In the genomic region with DNA sequence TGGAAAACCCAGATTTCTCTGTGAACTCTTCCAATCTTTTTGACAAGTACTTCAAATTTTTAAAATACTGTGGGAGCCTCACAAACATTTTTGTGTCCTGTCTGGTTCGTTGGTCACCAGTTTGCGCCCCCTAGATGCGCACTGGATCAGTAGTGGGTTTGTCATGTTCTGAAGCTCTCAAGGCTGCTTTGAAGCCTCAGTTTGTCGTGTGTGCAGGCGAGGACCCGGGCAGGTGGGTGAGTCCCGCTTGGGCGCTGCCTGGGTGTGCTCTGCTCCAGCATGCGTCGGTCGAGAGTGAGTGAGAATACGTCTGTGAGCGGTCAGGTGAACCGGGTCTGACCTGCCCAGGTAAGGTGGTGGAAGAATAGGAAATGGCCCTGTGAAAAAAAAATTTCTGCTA, we compare ENCODE assay signal across 17 cellular contexts. TPM values are rescaled to one million over a fixed set of nuclear protein-coding genes. Genes with fewer than 3 reads are reported as not detected.
DNase-seq lines count a peak whose midpoint lies in the region; ATAC-seq, FAIRE-seq and TF ChIP-seq lines count a peak whose summit lies in the region.
"Had no signal": no experiment of that assay in that cellular context is flagged by ENCODE, and none has a peak within 500 bp of the region (broad histone marks: within the 10 kb centered on the region; RNA-seq: fewer than 3 reads in every experiment).

No MANE protein-coding gene starts in this region.

- H3K27ac ChIP-seq in PC-9 = no peak overlapping the region
- H3K27ac ChIP-seq in vagina = no peak overlapping the region
- H3K27ac ChIP-seq: brain microvascular endothelial cell, parathyroid adenoma had no signal

- peaks cover 11% of the 10 kb centered on the region for H3K4me1 Mint-ChIP-seq in glutamatergic neuron (ENCODE audit: low read depth, unreplicated experiment)
- peaks cover 26% of the 10 kb centered on the region for H3K4me1 Mint-ChIP-seq in stimulated activated memory B cell treated with anti-CD40 and anti-IgM and Interleukin-4, amounts not matched to agents 10 μg/mL and 1 μg/mL and 100 μg/mL, for 72 hours

- H2AFZ ChIP-seq in PC-9 = no peak overlapping the region

- no peak overlapping the region for H3K4me3 ChIP-seq in PC-9
- no peak overlapping the region for H3K4me3 ChIP-seq in vagina

- no peak for TF ChIP-seq POLR2A in vagina (IDR thresholded peaks at IDR 0.05)

- H3K9me2 ChIP-seq in PC-9 (ENCODE audit: insufficient read depth) = no peaks in the 10 kb centered on the region

- peaks cover 25% of the 10 kb centered on the region for H3K27me3 Mint-ChIP-seq in glutamatergic neuron (ENCODE audit: unreplicated experiment)
- H3K27me3 Mint-ChIP-seq in stimulated activated memory B cell treated with anti-CD40 and anti-IgM and Interleukin-4, amounts not matched to agents 10 μg/mL and 1 μg/mL and 100 μg/mL, for 72 hours = peaks cover 57% of the 10 kb centered on the region

- H3K27ac Mint-ChIP-seq in glutamatergic neuron (ENCODE audit: unreplicated experiment) = no peak overlapping the region
- H3K27ac Mint-ChIP-seq in stimulated activated memory B cell treated with anti-CD40 and anti-IgM and Interleukin-4, amounts not matched to agents 10 μg/mL and 1 μg/mL and 100 μg/mL, for 72 hours = no peak overlapping the region
- H3K27ac Mint-ChIP-seq: activated T-helper 1 cell treated with anti-CD3 and anti-CD28 coated beads, Interleukin-12 subunit alpha, Interleukin-12 subunit beta, Interleukin-2, Interleukin-4 antibody, amounts not matched to agents 30 ng/mL and 10 ng/mL and 1 ng/mL, durations not matched to agents 14 hours and 24 hours and 36 hours had no signal

- TF ChIP-seq CTCF in glutamatergic neuron (IDR thresholded peaks at IDR 0.05; ENCODE audit: partially characterized antibody, unreplicated experiment) (no peak), PC-9 (conservative IDR thresholded peaks at IDR 0.05) (no peak), vagina (IDR thresholded peaks at IDR 0.05) (no peak)

- H3K36me3 ChIP-seq in PC-9 (ENCODE audit: low read depth) (no peaks in the 10 kb centered on the region), vagina (no peaks in the 10 kb centered on the region)
- H3K36me3 ChIP-seq: brain microvascular endothelial cell had no signal

- no peak overlapping the region for H3K4me2 ChIP-seq in PC-9

- POLR2A ChIA-PET in PC-9 (lab: Charles Lee; ENCODE audit: unreplicated experiment) = no interaction called here

- H3K27me3 ChIP-seq in PC-9 (ENCODE audit: insufficient read depth, low read depth) = peaks cover 52% of the 10 kb centered on the region
- H3K27me3 ChIP-seq in vagina = no peaks in the 10 kb centered on the region

- H3K9me3 Mint-ChIP-seq in glutamatergic neuron (ENCODE audit: unreplicated experiment) = peaks cover 3% of the 10 kb centered on the region
- no peaks in the 10 kb centered on the region for H3K9me3 Mint-ChIP-seq in stimulated activated memory B cell treated with anti-CD40 and anti-IgM and Interleukin-4, amounts not matched to agents 10 μg/mL and 1 μg/mL and 100 μg/mL, for 72 hours
- H3K9me3 Mint-ChIP-seq: activated T-helper 1 cell treated with anti-CD3 and anti-CD28 coated beads, Interleukin-12 subunit alpha, Interleukin-12 subunit beta, Interleukin-2, Interleukin-4 antibody, amounts not matched to agents 30 ng/mL and 10 ng/mL and 1 ng/mL, durations not matched to agents 14 hours and 24 hours and 36 hours had no signal

- no peak for FAIRE-seq in RCC 7860 (lab: Jason Lieb, UNC)
- FAIRE-seq: urothelium cell line had no signal

- intact Hi-C loops in PC-9 (cut with micrococcal nuclease; ENCODE audit: unreplicated experiment) (no loop called here), vagina (cut with DNase I) (loop anchor here (5.0 kb wide), 1 partner anchor 593 kb away; no protein-coding TSS in a partner anchor)

- H3K4me1 ChIP-seq in PC-9 (replicated peaks; ENCODE audit: insufficient read depth) (no peaks in the 10 kb centered on the region), vagina (peaks cover 5% of the 10 kb centered on the region)
- H3K4me1 ChIP-seq: parathyroid adenoma had no signal

- H3K9me3 ChIP-seq in PC-9 (ENCODE audit: insufficient read depth, low read depth) (no peaks in the 10 kb centered on the region), vagina (no peaks in the 10 kb centered on the region)

- H3K36me3 Mint-ChIP-seq in glutamatergic neuron (ENCODE audit: unreplicated experiment) = no peaks in the 10 kb centered on the region
- H3K36me3 Mint-ChIP-seq in stimulated activated memory B cell treated with anti-CD40 and anti-IgM and Interleukin-4, amounts not matched to agents 10 μg/mL and 1 μg/mL and 100 μg/mL, for 72 hours = no peaks in the 10 kb centered on the region

- peak overlapping the region; percentile 98 for H3K4me3 Mint-ChIP-seq in glutamatergic neuron (ENCODE audit: unreplicated experiment)
- peak overlapping the region; percentile 46 for H3K4me3 Mint-ChIP-seq in stimulated activated memory B cell treated with anti-CD40 and anti-IgM and Interleukin-4, amounts not matched to agents 10 μg/mL and 1 μg/mL and 100 μg/mL, for 72 hours
- H3K4me3 Mint-ChIP-seq: activated T-helper 1 cell treated with anti-CD3 and anti-CD28 coated beads, Interleukin-12 subunit alpha, Interleukin-12 subunit beta, Interleukin-2, Interleukin-4 antibody, amounts not matched to agents 30 ng/mL and 10 ng/mL and 1 ng/mL, durations not matched to agents 14 hours and 24 hours and 36 hours had no signal

- DNase-seq in NCI-H82 (lab: John Stamatoyannopoulos, UW) (peak; percentile 61), NCI-H82 treated with DMSO at 0.1 percent for 48 hours (lab: John Stamatoyannopoulos, UW; ENCODE audit: unreplicated experiment) (no peak), NCI-H526 treated with DMSO at 0.1 percent for 48 hours (lab: John Stamatoyannopoulos, UW) (peak; percentile 17), glutamatergic neuron (no peak), RCC 7860 (ENCODE audit: low spot score) (no peak), PC-9 (no peak), vagina (ENCODE audit: extremely low spot score in 2 of 2) (no peak)
- DNase-seq: activated CD4-positive, alpha-beta T cell treated with anti-CD3 and anti-CD28 coated beads for 4 hours; brain microvascular endothelial cell; DND-41; left ventricle myocardium superior; stimulated activated CD8-positive, alpha-beta memory T cell treated with anti-CD3 and anti-CD28 coated beads, Interleukin-4, amount 100 ng/mL, for 48 hours; SW 1271 had no signal

- no peak for ATAC-seq in stimulated activated memory B cell treated with anti-CD40 and anti-IgM and Interleukin-4, amounts not matched to agents 10 μg/mL and 1 μg/mL and 100 μg/mL, for 72 hours
- ATAC-seq: left ventricle myocardium superior had no signal

- no peaks in the 10 kb centered on the region for H3F3A ChIP-seq in PC-9 (ENCODE audit: insufficient read depth, low read depth)

- BruUV-seq in PC-9 (replicated peaks; lab: Mats Ljungman, UMichigan) = no TSS peak

- H4K20me1 ChIP-seq in PC-9 (ENCODE audit: insufficient read depth) = no peaks in the 10 kb centered on the region

- CTCF ChIA-PET in PC-9 (lab: Charles Lee) = no interaction called here

- no peaks in the 10 kb centered on the region for H3K79me2 ChIP-seq in PC-9 (ENCODE audit: low read depth)
- H3K79me2 ChIP-seq: parathyroid adenoma had no signal

RNA-seq across cellular contexts. Expression of a gene that starts 17.3 kb away (rescaled TPM):
- total RNA-seq in glutamatergic neuron (ENCODE audit: unreplicated experiment) = 15.4 TPM
- total RNA-seq in PC-9 (2021) = 6.7 and 7.8 TPM in 2 replicates
- 18.4 TPM for total RNA-seq in vagina

RNA-seq across cellular contexts. Expression of a gene that starts 34.9 kb away (rescaled TPM):
- total RNA-seq in glutamatergic neuron (ENCODE audit: unreplicated experiment) (1.1 TPM), PC-9 (2021) (2.5 and 5.2 TPM in 2 replicates), vagina (15.7 TPM)

RNA-seq across cellular contexts. Expression of a gene that starts 57.4 kb away (rescaled TPM):
- total RNA-seq in glutamatergic neuron (ENCODE audit: unreplicated experiment) (8.8 TPM), PC-9 (2021) (2.9 and 3.7 TPM in 2 replicates), vagina (5.6 TPM)

Comparison
In these comparisons a context has a peak if more than half of its experiments do, and no peak if none do; other contexts are left out.
1. DNase-seq: peak in NCI-H82 (single experiment) and NCI-H526 treated with DMSO at 0.1 percent for 48 hours (single experiment); none in NCI-H82 treated with DMSO at 0.1 percent for 48 hours (single experiment), glutamatergic neuron (single experiment), RCC 7860 (single experiment), PC-9 (0 of 2) and vagina (0 of 2).